Comparison of ENCODE assay signal across 14 cellular contexts in the genomic region with DNA sequence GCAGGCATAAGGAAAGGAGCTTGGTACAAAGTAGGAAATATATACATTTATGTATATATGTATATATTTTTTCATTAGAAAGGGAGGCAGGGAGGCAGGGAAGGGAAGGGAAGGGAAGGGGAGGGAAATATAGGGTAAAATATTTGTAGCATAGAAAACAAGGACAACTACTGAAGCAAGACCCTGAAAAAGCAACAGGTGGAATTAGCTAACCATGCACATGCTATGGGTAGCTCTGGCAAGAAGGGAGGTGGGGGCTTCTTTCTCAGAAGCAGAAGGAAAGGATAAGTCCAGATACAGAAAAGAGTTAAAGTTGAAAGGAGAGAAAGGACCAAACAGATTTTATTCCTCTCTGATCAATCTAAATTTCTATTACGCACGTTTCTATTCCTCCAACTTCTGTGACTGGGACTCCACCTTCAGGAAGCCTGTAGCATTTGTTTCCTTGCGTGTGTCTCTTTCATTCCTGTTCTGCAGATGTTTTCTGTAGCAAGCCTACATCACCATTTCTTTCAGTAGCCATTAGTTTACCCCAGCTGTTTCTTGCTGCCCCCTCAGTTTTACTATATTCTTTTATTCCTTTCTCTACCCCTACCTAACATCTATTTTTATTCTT.
A peak's percentile ranks its signal among the peaks of the same experiment; 100 is the strongest.
DNase-seq lines count a peak whose midpoint lies in the region; TF ChIP-seq lines count a peak whose summit lies in the region.
"Had no signal": no experiment of that assay in that cellular context is flagged by ENCODE, and none has a peak within 500 bp of the region (broad histone marks: within the 10 kb centered on the region; RNA-seq: fewer than 3 reads in every experiment).

No MANE protein-coding gene starts in this region.

- H3K79me2 ChIP-seq in MM.1S (ENCODE audit: low read length), result no peaks in the 10 kb centered on the region

- no peak overlapping the region for H3K27ac ChIP-seq in MM.1S (ENCODE audit: low read length)
- H3K27ac ChIP-seq: testis had no signal

- H3K36me3 Mint-ChIP-seq in chondrocyte (ENCODE audit: low read depth), result no peaks in the 10 kb centered on the region
- H3K36me3 Mint-ChIP-seq in nephron (ENCODE audit: low read depth), result no peaks in the 10 kb centered on the region

- H3K4me3 ChIP-seq in MM.1S (ENCODE audit: low read length), result no peak overlapping the region
- H3K4me3 ChIP-seq: mucosa of descending colon, testis had no signal

- no peak overlapping the region for H3K4me3 Mint-ChIP-seq in chondrocyte (ENCODE audit: unreplicated experiment)
- H3K4me3 Mint-ChIP-seq in nephron, result no peak overlapping the region
- H3K4me3 Mint-ChIP-seq: T-helper 2 cell treated with Interferon-gamma antibody and Interleukin-4, amounts not matched to agents 5 μg/mL and 100 μg/mL, for 36 hours had no signal

- no peaks in the 10 kb centered on the region for H3K9me2 ChIP-seq in MM.1S (replicated peaks; ENCODE audit: insufficient read depth, low read length)

- H3F3A ChIP-seq in MM.1S (ENCODE audit: insufficient read depth, low read length), result no peaks in the 10 kb centered on the region

- H3K27me3 ChIP-seq in MM.1S (replicated peaks; ENCODE audit: insufficient read depth, low read length), result no peaks in the 10 kb centered on the region
- H3K27me3 ChIP-seq: testis had no signal

- no peak overlapping the region for H3K27ac Mint-ChIP-seq in chondrocyte (ENCODE audit: unreplicated experiment)
- H3K27ac Mint-ChIP-seq in nephron, result no peak overlapping the region
- H3K27ac Mint-ChIP-seq: T-helper 2 cell treated with Interferon-gamma antibody and Interleukin-4, amounts not matched to agents 5 μg/mL and 100 μg/mL, for 36 hours had no signal

- no peak overlapping the region for H3K4me2 ChIP-seq in MM.1S (ENCODE audit: low read depth, low read length)

- DNase-seq in DMS 273 (lab: John Stamatoyannopoulos, UW; ENCODE audit: unreplicated experiment) (peak; percentile 28), DMS 273 treated with DMSO at 0.1 percent for 48 hours (lab: John Stamatoyannopoulos, UW) (no peak), NCI-H460 (ENCODE audit: extremely low read depth, low read depth) (peak; percentile 2), chondrocyte (ENCODE audit: low spot score) (no peak), MM.1S (no peak), NOMO-1 (lab: John Stamatoyannopoulos, UW; ENCODE audit: unreplicated experiment in 2 of 2) (no peak), epidermal melanocyte (ENCODE audit: insufficient read length, low spot score) (no peak)
- DNase-seq: 8988T; DND-41; effector memory CD4-positive, alpha-beta T cell; mucosa of descending colon; testis had no signal

- peaks cover 28% of the 10 kb centered on the region for H3K27me3 Mint-ChIP-seq in chondrocyte (ENCODE audit: low read depth)
- peaks cover 5% of the 10 kb centered on the region for H3K27me3 Mint-ChIP-seq in nephron (ENCODE audit: low read depth)

- H3K9me3 Mint-ChIP-seq in chondrocyte (ENCODE audit: low read depth), result no peaks in the 10 kb centered on the region
- no peaks in the 10 kb centered on the region for H3K9me3 Mint-ChIP-seq in nephron
- H3K9me3 Mint-ChIP-seq: T-helper 2 cell treated with Interferon-gamma antibody and Interleukin-4, amounts not matched to agents 5 μg/mL and 100 μg/mL, for 36 hours had no signal

- no peaks in the 10 kb centered on the region for H3K4me1 ChIP-seq in MM.1S (ENCODE audit: low read length)
- H3K4me1 ChIP-seq: testis had no signal

- peak; percentile 86 for TF ChIP-seq CTCF in chondrocyte (IDR thresholded peaks at IDR 0.05)
- peak; percentile 65 to 71 (median 68) for TF ChIP-seq CTCF in nephron (IDR thresholded peaks at IDR 0.05; ENCODE audit: unreplicated experiment in 3 of 3)
- TF ChIP-seq CTCF in MM.1S (IDR thresholded peaks at IDR 0.05; ENCODE audit: low read length), result no peak

- H2AFZ ChIP-seq in MM.1S (ENCODE audit: low read length), result no peak overlapping the region

- no peaks in the 10 kb centered on the region for H3K9me3 ChIP-seq in MM.1S (replicated peaks; ENCODE audit: insufficient read depth, low read length)
- H3K9me3 ChIP-seq: mucosa of descending colon, testis had no signal

- H3K36me3 ChIP-seq in MM.1S (replicated peaks; ENCODE audit: insufficient read depth, low read length), result no peaks in the 10 kb centered on the region

- no peaks in the 10 kb centered on the region for H4K20me1 ChIP-seq in MM.1S (ENCODE audit: insufficient read depth, low read length)

- H3K9ac ChIP-seq in MM.1S (ENCODE audit: low read length), result no peak overlapping the region

- no peaks in the 10 kb centered on the region for H3K4me1 Mint-ChIP-seq in chondrocyte (ENCODE audit: low read depth)
- H3K4me1 Mint-ChIP-seq in nephron, result peaks cover 25% of the 10 kb centered on the region

Comparison
In these comparisons a context has a peak if more than half of its experiments do, and no peak if none do; other contexts are left out.
1. DNase-seq: peak in DMS 273 (single experiment) and NCI-H460 (single experiment); none in DMS 273 treated with DMSO at 0.1 percent for 48 hours (single experiment), chondrocyte (single experiment), MM.1S (single experiment), NOMO-1 (0 of 2) and epidermal melanocyte (single experiment).